Comparison of ENCODE assay signal across 8 cellular contexts in genomic region chr6:135938588-135939215, GRCh38.
A peak's percentile ranks its signal among the peaks of the same experiment; 100 is the strongest.
DNase-seq lines count a peak whose midpoint lies in the region; ATAC-seq and TF ChIP-seq lines count a peak whose summit lies in the region.

No MANE protein-coding gene starts in this region.

- TF ChIP-seq CTCF in AG09319 (IDR thresholded peaks at IDR 0.05; ENCODE audit: low read depth, low read length) (peak; percentile 49), LNCAP (IDR thresholded peaks at IDR 0.05) (peak; percentile 50), body of pancreas (IDR thresholded peaks at IDR 0.05) (peak in 5 of 7 experiments; percentile 14 to 47 (median 37))

- H3K36me3 ChIP-seq in body of pancreas (replicated peaks in 1 of 2; ENCODE audit: insufficient read depth in 1 of 2, low read depth in 2 of 2) = no peaks in the 10 kb centered on the region

- no peak overlapping the region for H3K27ac ChIP-seq in body of pancreas

- DNase-seq in AG09319 (ENCODE audit: extremely low read depth, low read depth) = peak; percentile 11
- peak in 3 of 4 donors; percentile 13 to 16 (median 13) for DNase-seq in body of pancreas
- no peak for DNase-seq in left colon
- no peak for DNase-seq in activated CD4-positive, CD25-positive, alpha-beta regulatory T cell treated with anti-CD3 and anti-CD28 coated beads, Interleukin-2, amount 50 U/mL, for 72 hours
- no peak for DNase-seq in T-helper 1 cell

- no peaks in the 10 kb centered on the region for H3K27me3 ChIP-seq in body of pancreas

- intact Hi-C loops in body of pancreas (cut with DNase I) = loop anchor here (10.0 kb wide), 1 partner anchor 404 kb away; no protein-coding TSS in a partner anchor
- intact Hi-C loops in left colon (cut with DNase I, micrococcal nuclease) = no loop called here

- WGBS in body of pancreas, 2 donors = 50 to 51% methylated on average over 10 of the region's 10 CpGs

- ATAC-seq in body of pancreas (no peak), left colon (peak; percentile 44), GM21576 (IDR thresholded peaks at IDR 0.05; ENCODE audit: unreplicated experiment) (no peak), HG02763 (IDR thresholded peaks at IDR 0.05; ENCODE audit: unreplicated experiment) (no peak)

- TF ChIP-seq POLR2A in body of pancreas (IDR thresholded peaks at IDR 0.05) = no peak

- H3K9me3 ChIP-seq in body of pancreas = no peaks in the 10 kb centered on the region

- H3K4me1 ChIP-seq in body of pancreas = no peaks in the 10 kb centered on the region

- no peak overlapping the region for H3K4me3 ChIP-seq in body of pancreas

Comparison
In these comparisons a context has a peak if more than half of its experiments do, and no peak if none do; other contexts are left out.
1. DNase-seq: peak in AG09319 (single experiment) and body of pancreas (3 of 4); none in left colon (0 of 2), activated CD4-positive, CD25-positive, alpha-beta regulatory T cell treated with anti-CD3 and anti-CD28 coated beads, Interleukin-2, amount 50 U/mL, for 72 hours (single experiment) and T-helper 1 cell (0 of 5).
2. Peak in every context shown above with its lines, with median percentiles within 50 percentile points of each other: CTCF ChIP-seq.